In the genomic region with DNA sequence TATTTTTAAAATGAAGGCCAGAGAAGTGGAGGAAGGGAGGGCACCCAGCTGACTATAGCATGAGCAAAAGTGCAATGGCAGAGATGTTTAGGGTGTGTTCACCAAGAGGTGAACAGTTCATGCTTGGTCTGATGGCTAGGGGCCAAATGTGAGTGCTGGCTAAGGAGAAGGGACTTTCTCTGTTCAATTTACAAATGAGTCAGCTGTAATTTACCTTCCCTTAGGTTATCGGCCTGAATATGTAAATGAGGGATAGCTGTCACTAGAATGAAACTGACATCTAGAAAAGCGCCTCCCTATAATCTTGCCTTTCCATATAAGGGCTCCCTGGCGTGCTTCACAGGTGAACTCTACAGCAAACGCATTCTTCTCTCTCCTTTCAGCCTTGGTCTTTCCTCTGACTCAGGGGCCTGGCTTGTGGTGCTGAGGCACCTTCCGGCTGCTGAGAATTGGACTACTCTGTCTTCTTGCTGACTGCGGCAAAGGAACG, we compare ENCODE assay signal across 1 cellular context.
TF ChIP-seq lines count a peak whose summit lies in the region.

No MANE protein-coding gene starts in this region.

TF ChIP-seq in K562, 482 proteins besides CTCF, POLR2A, EP300 and RAD21 (continued from another document and continues in another):
- TF ChIP-seq, protein P1, sequence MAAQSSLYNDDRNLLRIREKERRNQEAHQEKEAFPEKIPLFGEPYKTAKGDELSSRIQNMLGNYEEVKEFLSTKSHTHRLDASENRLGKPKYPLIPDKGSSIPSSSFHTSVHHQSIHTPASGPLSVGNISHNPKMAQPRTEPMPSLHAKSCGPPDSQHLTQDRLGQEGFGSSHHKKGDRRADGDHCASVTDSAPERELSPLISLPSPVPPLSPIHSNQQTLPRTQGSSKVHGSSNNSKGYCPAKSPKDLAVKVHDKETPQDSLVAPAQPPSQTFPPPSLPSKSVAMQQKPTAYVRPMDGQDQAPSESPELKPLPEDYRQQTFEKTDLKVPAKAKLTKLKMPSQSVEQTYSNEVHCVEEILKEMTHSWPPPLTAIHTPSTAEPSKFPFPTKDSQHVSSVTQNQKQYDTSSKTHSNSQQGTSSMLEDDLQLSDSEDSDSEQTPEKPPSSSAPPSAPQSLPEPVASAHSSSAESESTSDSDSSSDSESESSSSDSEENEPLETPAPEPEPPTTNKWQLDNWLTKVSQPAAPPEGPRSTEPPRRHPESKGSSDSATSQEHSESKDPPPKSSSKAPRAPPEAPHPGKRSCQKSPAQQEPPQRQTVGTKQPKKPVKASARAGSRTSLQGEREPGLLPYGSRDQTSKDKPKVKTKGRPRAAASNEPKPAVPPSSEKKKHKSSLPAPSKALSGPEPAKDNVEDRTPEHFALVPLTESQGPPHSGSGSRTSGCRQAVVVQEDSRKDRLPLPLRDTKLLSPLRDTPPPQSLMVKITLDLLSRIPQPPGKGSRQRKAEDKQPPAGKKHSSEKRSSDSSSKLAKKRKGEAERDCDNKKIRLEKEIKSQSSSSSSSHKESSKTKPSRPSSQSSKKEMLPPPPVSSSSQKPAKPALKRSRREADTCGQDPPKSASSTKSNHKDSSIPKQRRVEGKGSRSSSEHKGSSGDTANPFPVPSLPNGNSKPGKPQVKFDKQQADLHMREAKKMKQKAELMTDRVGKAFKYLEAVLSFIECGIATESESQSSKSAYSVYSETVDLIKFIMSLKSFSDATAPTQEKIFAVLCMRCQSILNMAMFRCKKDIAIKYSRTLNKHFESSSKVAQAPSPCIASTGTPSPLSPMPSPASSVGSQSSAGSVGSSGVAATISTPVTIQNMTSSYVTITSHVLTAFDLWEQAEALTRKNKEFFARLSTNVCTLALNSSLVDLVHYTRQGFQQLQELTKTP (IDR thresholded peaks at IDR 0.05; ENCODE audit: low read depth in 1 of 2, partially characterized antibody in 2 of 2), result no peak
- TF ChIP-seq, protein P2, sequence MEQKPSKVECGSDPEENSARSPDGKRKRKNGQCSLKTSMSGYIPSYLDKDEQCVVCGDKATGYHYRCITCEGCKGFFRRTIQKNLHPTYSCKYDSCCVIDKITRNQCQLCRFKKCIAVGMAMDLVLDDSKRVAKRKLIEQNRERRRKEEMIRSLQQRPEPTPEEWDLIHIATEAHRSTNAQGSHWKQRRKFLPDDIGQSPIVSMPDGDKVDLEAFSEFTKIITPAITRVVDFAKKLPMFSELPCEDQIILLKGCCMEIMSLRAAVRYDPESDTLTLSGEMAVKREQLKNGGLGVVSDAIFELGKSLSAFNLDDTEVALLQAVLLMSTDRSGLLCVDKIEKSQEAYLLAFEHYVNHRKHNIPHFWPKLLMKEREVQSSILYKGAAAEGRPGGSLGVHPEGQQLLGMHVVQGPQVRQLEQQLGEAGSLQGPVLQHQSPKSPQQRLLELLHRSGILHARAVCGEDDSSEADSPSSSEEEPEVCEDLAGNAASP (IDR thresholded peaks at IDR 0.05), result no peak
- 0 out of 4 replicates have a peak, but pooled peaks of 1 of the 2 experiments have one; percentile 16 for TF ChIP-seq TRIM24 (IDR thresholded peaks at IDR 0.05)
- TF ChIP-seq HCFC1 (IDR thresholded peaks at IDR 0.05; ENCODE audit: low read depth, low read length), result no peak
- TF ChIP-seq, protein P3, sequence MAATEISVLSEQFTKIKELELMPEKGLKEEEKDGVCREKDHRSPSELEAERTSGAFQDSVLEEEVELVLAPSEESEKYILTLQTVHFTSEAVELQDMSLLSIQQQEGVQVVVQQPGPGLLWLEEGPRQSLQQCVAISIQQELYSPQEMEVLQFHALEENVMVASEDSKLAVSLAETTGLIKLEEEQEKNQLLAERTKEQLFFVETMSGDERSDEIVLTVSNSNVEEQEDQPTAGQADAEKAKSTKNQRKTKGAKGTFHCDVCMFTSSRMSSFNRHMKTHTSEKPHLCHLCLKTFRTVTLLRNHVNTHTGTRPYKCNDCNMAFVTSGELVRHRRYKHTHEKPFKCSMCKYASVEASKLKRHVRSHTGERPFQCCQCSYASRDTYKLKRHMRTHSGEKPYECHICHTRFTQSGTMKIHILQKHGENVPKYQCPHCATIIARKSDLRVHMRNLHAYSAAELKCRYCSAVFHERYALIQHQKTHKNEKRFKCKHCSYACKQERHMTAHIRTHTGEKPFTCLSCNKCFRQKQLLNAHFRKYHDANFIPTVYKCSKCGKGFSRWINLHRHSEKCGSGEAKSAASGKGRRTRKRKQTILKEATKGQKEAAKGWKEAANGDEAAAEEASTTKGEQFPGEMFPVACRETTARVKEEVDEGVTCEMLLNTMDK (IDR thresholded peaks at IDR 0.05; ENCODE audit: borderline replicate concordance, insufficient read depth, low read depth, low read length, poor library complexity, severe bottlenecking), result no peak
- no peak for TF ChIP-seq WHSC1 (IDR thresholded peaks at IDR 0.05; ENCODE audit: low read length)
- TF ChIP-seq ARID1B (IDR thresholded peaks at IDR 0.05), result peak; percentile 37
- no peak for TF ChIP-seq MEF2A (IDR thresholded peaks at IDR 0.05; ENCODE audit: control insufficient read depth, low read depth, low read length)
- no peak for TF ChIP-seq PML (IDR thresholded peaks at IDR 0.05; ENCODE audit: low read length)
- peak in 1 of 2 experiments; percentile 45; a peak in 1 of 3 replicates for TF ChIP-seq CBX3 (IDR thresholded peaks at IDR 0.05; ENCODE audit: borderline replicate concordance in 1 of 2, low read length in 2 of 2)
- no peak for TF ChIP-seq BACH1 (tag; IDR thresholded peaks at IDR 0.05)
- TF ChIP-seq, protein P4, sequence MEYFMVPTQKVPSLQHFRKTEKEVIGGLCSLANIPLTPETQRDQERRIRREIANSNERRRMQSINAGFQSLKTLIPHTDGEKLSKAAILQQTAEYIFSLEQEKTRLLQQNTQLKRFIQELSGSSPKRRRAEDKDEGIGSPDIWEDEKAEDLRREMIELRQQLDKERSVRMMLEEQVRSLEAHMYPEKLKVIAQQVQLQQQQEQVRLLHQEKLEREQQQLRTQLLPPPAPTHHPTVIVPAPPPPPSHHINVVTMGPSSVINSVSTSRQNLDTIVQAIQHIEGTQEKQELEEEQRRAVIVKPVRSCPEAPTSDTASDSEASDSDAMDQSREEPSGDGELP (CRISPR knock-in tag; IDR thresholded peaks at IDR 0.05; ENCODE audit: borderline replicate concordance), result peak; percentile 66
- no peak for TF ChIP-seq SRSF9 (IDR thresholded peaks at IDR 0.05; ENCODE audit: borderline replicate concordance, low read depth, low read length)
- TF ChIP-seq GTF2E2 (tag; IDR thresholded peaks at IDR 0.05), result no peak
- TF ChIP-seq, protein P5, sequence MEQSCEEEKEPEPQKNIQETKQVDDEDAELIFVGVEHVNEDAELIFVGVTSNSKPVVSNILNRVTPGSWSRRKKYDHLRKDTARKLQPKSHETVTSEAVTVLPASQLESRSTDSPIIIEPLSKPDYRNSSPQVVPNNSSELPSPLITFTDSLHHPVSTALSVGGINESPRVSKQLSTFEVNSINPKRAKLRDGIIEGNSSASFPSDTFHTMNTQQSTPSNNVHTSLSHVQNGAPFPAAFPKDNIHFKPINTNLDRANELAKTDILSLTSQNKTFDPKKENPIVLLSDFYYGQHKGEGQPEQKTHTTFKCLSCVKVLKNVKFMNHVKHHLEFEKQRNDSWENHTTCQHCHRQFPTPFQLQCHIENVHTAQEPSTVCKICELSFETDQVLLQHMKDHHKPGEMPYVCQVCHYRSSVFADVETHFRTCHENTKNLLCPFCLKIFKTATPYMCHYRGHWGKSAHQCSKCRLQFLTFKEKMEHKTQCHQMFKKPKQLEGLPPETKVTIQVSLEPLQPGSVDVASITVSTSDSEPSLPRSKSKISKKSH (CRISPR knock-in tag; IDR thresholded peaks at IDR 0.05), result no peak
- TF ChIP-seq, protein P6, sequence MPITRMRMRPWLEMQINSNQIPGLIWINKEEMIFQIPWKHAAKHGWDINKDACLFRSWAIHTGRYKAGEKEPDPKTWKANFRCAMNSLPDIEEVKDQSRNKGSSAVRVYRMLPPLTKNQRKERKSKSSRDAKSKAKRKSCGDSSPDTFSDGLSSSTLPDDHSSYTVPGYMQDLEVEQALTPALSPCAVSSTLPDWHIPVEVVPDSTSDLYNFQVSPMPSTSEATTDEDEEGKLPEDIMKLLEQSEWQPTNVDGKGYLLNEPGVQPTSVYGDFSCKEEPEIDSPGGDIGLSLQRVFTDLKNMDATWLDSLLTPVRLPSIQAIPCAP (CRISPR knock-in tag; IDR thresholded peaks at IDR 0.05; ENCODE audit: borderline replicate concordance), result no peak
- peak; percentile 97 for TF ChIP-seq ZNF316 (IDR thresholded peaks at IDR 0.05)
- TF ChIP-seq NCOR1 (IDR thresholded peaks at IDR 0.05), result no peak
- no peak for TF ChIP-seq SNIP1 (IDR thresholded peaks at IDR 0.05; ENCODE audit: low read depth)
- no peak for TF ChIP-seq ZNF324 (CRISPR knock-in tag; IDR thresholded peaks at IDR 0.05)
- TF ChIP-seq, protein P7, sequence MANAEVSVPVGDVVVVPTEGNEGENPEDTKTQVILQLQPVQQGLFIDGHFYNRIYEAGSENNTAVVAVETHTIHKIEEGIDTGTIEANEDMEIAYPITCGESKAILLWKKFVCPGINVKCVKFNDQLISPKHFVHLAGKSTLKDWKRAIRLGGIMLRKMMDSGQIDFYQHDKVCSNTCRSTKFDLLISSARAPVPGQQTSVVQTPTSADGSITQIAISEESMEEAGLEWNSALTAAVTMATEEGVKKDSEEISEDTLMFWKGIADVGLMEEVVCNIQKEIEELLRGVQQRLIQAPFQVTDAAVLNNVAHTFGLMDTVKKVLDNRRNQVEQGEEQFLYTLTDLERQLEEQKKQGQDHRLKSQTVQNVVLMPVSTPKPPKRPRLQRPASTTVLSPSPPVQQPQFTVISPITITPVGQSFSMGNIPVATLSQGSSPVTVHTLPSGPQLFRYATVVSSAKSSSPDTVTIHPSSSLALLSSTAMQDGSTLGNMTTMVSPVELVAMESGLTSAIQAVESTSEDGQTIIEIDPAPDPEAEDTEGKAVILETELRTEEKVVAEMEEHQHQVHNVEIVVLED (CRISPR knock-in tag; IDR thresholded peaks at IDR 0.05), result no peak
- TF ChIP-seq CSDE1 (IDR thresholded peaks at IDR 0.05), result no peak
- no peak for TF ChIP-seq IFI16 (CRISPR knock-in tag; IDR thresholded peaks at IDR 0.05)
- TF ChIP-seq, protein P8, sequence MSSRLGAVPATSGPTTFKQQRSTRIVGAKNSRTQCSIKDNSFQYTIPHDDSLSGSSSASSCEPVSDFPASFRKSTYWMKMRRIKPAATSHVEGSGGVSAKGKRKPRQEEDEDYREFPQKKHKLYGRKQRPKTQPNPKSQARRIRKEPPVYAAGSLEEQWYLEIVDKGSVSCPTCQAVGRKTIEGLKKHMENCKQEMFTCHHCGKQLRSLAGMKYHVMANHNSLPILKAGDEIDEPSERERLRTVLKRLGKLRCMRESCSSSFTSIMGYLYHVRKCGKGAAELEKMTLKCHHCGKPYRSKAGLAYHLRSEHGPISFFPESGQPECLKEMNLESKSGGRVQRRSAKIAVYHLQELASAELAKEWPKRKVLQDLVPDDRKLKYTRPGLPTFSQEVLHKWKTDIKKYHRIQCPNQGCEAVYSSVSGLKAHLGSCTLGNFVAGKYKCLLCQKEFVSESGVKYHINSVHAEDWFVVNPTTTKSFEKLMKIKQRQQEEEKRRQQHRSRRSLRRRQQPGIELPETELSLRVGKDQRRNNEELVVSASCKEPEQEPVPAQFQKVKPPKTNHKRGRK (tag; IDR thresholded peaks at IDR 0.05), result no peak
- no peak for TF ChIP-seq EGR1 (conservative IDR thresholded peaks at IDR 0.05)
- no peak for TF ChIP-seq ZNF146 (CRISPR knock-in tag; IDR thresholded peaks at IDR 0.05; ENCODE audit: unreplicated experiment)
- TF ChIP-seq ZNF121 (CRISPR knock-in tag; conservative IDR thresholded peaks at IDR 0.05), result no peak
- no peak for TF ChIP-seq RAD51 (IDR thresholded peaks at IDR 0.05; ENCODE audit: borderline replicate concordance, low read depth)
- TF ChIP-seq, protein P9, sequence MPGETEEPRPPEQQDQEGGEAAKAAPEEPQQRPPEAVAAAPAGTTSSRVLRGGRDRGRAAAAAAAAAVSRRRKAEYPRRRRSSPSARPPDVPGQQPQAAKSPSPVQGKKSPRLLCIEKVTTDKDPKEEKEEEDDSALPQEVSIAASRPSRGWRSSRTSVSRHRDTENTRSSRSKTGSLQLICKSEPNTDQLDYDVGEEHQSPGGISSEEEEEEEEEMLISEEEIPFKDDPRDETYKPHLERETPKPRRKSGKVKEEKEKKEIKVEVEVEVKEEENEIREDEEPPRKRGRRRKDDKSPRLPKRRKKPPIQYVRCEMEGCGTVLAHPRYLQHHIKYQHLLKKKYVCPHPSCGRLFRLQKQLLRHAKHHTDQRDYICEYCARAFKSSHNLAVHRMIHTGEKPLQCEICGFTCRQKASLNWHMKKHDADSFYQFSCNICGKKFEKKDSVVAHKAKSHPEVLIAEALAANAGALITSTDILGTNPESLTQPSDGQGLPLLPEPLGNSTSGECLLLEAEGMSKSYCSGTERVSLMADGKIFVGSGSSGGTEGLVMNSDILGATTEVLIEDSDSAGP (CRISPR knock-in tag; IDR thresholded peaks at IDR 0.05), result no peak
- no peak for TF ChIP-seq ZNF717 (CRISPR knock-in tag; IDR thresholded peaks at IDR 0.05)
- TF ChIP-seq CEBPG (CRISPR knock-in tag; IDR thresholded peaks at IDR 0.05), result no peak
- TF ChIP-seq CEBPG (tag; conservative IDR thresholded peaks at IDR 0.05 in 1 of 2, IDR thresholded peaks at IDR 0.05 in 1 of 2), result no peak
- TF ChIP-seq, protein P10, sequence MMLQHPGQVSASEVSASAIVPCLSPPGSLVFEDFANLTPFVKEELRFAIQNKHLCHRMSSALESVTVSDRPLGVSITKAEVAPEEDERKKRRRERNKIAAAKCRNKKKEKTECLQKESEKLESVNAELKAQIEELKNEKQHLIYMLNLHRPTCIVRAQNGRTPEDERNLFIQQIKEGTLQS (IDR thresholded peaks at IDR 0.05), result peak; percentile 54; the same call in 1 of the 2 replicates
- TF ChIP-seq, protein P10 (CRISPR knock-in tag; conservative IDR thresholded peaks at IDR 0.05), result no peak
- TF ChIP-seq, protein P11, sequence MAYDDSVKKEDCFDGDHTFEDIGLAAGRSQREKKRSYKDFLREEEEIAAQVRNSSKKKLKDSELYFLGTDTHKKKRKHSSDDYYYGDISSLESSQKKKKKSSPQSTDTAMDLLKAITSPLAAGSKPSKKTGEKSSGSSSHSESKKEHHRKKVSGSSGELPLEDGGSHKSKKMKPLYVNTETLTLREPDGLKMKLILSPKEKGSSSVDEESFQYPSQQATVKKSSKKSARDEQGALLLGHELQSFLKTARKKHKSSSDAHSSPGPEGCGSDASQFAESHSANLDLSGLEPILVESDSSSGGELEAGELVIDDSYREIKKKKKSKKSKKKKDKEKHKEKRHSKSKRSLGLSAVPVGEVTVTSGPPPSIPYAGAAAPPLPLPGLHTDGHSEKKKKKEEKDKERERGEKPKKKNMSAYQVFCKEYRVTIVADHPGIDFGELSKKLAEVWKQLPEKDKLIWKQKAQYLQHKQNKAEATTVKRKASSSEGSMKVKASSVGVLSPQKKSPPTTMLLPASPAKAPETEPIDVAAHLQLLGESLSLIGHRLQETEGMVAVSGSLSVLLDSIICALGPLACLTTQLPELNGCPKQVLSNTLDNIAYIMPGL (CRISPR knock-in tag; IDR thresholded peaks at IDR 0.05), result no peak
- TF ChIP-seq ZFX (CRISPR knock-in tag; IDR thresholded peaks at IDR 0.05), result no peak
- TF ChIP-seq, protein P12, sequence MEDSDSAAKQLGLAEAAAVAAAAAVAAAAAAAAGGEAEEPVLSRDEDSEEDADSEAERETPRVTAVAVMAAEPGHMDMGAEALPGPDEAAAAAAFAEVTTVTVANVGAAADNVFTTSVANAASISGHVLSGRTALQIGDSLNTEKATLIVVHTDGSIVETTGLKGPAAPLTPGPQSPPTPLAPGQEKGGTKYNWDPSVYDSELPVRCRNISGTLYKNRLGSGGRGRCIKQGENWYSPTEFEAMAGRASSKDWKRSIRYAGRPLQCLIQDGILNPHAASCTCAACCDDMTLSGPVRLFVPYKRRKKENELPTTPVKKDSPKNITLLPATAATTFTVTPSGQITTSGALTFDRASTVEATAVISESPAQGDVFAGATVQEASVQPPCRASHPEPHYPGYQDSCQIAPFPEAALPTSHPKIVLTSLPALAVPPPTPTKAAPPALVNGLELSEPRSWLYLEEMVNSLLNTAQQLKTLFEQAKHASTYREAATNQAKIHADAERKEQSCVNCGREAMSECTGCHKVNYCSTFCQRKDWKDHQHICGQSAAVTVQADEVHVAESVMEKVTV (CRISPR knock-in tag; IDR thresholded peaks at IDR 0.05), result no peak
- peak; percentile 28; the same call in 1 of the 2 replicates for TF ChIP-seq CBFA2T3 (IDR thresholded peaks at IDR 0.05)
